23 cellular contexts compared by ENCODE assay signal in the genomic region with DNA sequence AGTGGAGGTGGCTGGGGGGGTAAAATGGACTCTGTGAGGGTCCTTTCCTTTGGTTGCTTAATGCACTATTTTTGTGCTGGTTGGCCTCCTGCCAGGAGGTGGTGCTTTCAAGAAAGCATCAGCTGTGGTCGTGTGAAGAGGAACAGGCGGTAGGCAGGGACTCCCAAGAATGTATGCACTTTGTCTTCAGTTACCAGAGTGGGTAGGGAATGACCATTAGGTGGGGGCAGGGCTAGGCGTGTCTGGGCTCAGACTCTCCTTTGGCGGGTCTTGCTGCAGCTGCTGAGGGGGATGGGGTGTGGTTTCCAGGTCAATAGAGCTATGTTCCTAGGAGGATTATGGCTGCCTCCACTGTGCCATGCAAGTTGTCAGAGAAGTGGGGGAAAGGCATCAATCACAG.
"Had no signal": no experiment of that assay in that cellular context is flagged by ENCODE, and none has a peak within 500 bp of the region (broad histone marks: within the 10 kb centered on the region; RNA-seq: fewer than 3 reads in every experiment).

No MANE protein-coding gene starts in this region.

- H3K4me3 ChIP-seq: cardiac muscle cell had no signal

- H3K36me3 ChIP-seq: brain microvascular endothelial cell, cardiac muscle cell had no signal

- H3K27ac ChIP-seq: brain microvascular endothelial cell, cardiac muscle cell, KMS-11 had no signal

- H3K9ac ChIP-seq: KMS-11 had no signal

- DNase-seq: activated B cell treated with CpG ODN at 0.5 μM for 24 hours; activated CD4-positive, alpha-beta memory T cell treated with anti-CD3 and anti-CD28 coated beads for 36 hours; activated CD4-positive, alpha-beta T cell treated with anti-CD3 and anti-CD28 coated beads for 1 hour; activated CD4-positive, alpha-beta T cell treated with anti-CD3 and anti-CD28 coated beads, Interleukin-2, amount 10 ng/mL, durations not matched to agents 24 days and 14 days; activated CD8-positive, alpha-beta memory T cell treated with anti-CD3 and anti-CD28 coated beads for 24 hours; activated effector memory CD4-positive, alpha-beta T cell treated with anti-CD3 and anti-CD28 coated beads, Interleukin-2, amount 50 U/mL, for 16 hours; activated naive CD4-positive, alpha-beta T cell treated with Interleukin-2 at 50 U/mL for 16 hours; activated T-cell treated with anti-CD3 and anti-CD28 coated beads, Interleukin-2, amount 50 U/mL, for 4 hours; amygdala; brain microvascular endothelial cell; NCI-H1092; NCI-H1436; NCI-H1694 treated with DMSO at 0.1 percent for 48 hours; NCI-H2029 treated with DMSO at 0.1 percent for 48 hours; NCI-H2227 treated with DMSO at 0.1 percent for 48 hours; NCI-H446 treated with DMSO at 0.1 percent for 48 hours; NCI-H524 treated with DMSO at 0.1 percent for 48 hours; NK-92 treated with Interleukin-12 subunit alpha and Interleukin-12 subunit beta, amount 100 ng/mL, for 24 hours; OCI-M1; RPMI8226; SW 1271 had no signal

- H3K27me3 ChIP-seq: brain microvascular endothelial cell, cardiac muscle cell had no signal
